Comparison of ENCODE assay signal across 23 cellular contexts in the genomic region with DNA sequence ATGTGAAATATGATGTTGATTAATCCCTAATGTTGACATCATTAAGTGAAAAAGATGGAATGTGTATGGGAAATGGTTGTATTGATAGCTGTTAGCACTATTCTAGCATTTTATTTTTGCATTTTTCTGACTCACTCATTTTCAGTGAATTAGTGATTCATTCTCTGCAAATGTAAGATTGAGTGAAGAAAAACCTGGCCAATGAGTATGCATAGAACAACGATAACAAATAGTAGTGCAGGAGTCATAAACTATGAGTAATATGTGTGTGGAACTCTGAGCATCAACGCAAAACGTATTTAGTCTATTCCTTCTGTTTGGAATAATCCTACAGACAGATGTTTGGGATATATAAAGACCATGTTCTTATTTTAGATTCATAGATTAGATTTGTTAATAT.
A peak's percentile ranks its signal among the peaks of the same experiment; 100 is the strongest.
DNase-seq lines count a peak whose midpoint lies in the region; ATAC-seq and TF ChIP-seq lines count a peak whose summit lies in the region.
"Had no signal": no experiment of that assay in that cellular context is flagged by ENCODE, and none has a peak within 500 bp of the region (broad histone marks: within the 10 kb centered on the region; RNA-seq: fewer than 3 reads in every experiment).

No MANE protein-coding gene starts in this region.

- ATAC-seq in GM19395 (IDR thresholded peaks at IDR 0.05; ENCODE audit: unreplicated experiment) (no peak), HG02870 (IDR thresholded peaks at IDR 0.05; ENCODE audit: unreplicated experiment) (no peak)
- ATAC-seq: activated T-cell treated with anti-CD3 and anti-CD28 coated beads, Interleukin-2, amount 50 U/mL, for 4 hours had no signal

- TF ChIP-seq CTCF in fibroblast of pulmonary artery (IDR thresholded peaks at IDR 0.05; ENCODE audit: low read length, missing control alignments) = no peak

- DNase-seq in A172 (ENCODE audit: low spot score) = peak; percentile 6
- DNase-seq in HCEC 1CT = peak; percentile 79
- peak; percentile 21 for DNase-seq in amniotic stem cell (lab: John Stamatoyannopoulos, UW)
- DNase-seq in fibroblast of pulmonary artery (ENCODE audit: low read depth) = peak; percentile 57
- DNase-seq in activated CD8-positive, alpha-beta memory T cell treated with anti-CD3 and anti-CD28 coated beads, Interleukin-2, amount 50 U/mL, for 4 hours = no peak
- DNase-seq in NCI-H2196 treated with DMSO at 0.1 percent for 48 hours (lab: John Stamatoyannopoulos, UW; ENCODE audit: unreplicated experiment) = no peak
- DNase-seq: activated CD4-positive, alpha-beta T cell treated with anti-CD3 and anti-CD28 coated beads, Interleukin-2, amount 10 ng/mL, durations not matched to agents 24 days and 14 days; activated naive CD8-positive, alpha-beta T cell treated with anti-CD3 and anti-CD28 coated beads, Interleukin-2, amount 10 ng/mL, durations not matched to agents 7 days and 5 days; activated T-cell treated with anti-CD3 and anti-CD28 coated beads, Interleukin-2, amount 50 U/mL, for 4 hours; Caco-2; erythroblast; GDM1; hippocampal formation; left ventricle myocardium inferior; NCI-H1105; NCI-H2171 treated with DMSO at 0.1 percent for 48 hours; NK-92 treated with Interleukin-12 subunit alpha and Interleukin-12 subunit beta, amount 100 ng/mL, for 24 hours; ovary had no signal

- no peak overlapping the region for H3K4me3 ChIP-seq in fibroblast of pulmonary artery (replicated peaks; ENCODE audit: low read depth, low read length)
- H3K4me3 ChIP-seq: left ventricle myocardium inferior, ovary, SJSA1, skin epidermis, tibial nerve had no signal

Comparison
In these comparisons a context has a peak if more than half of its experiments do, and no peak if none do; other contexts are left out.
1. DNase-seq: peak in A172 (single experiment), HCEC 1CT (single experiment), amniotic stem cell (single experiment) and fibroblast of pulmonary artery (single experiment); none in activated CD8-positive, alpha-beta memory T cell treated with anti-CD3 and anti-CD28 coated beads, Interleukin-2, amount 50 U/mL, for 4 hours (single experiment) and NCI-H2196 treated with DMSO at 0.1 percent for 48 hours (single experiment).